8 cellular contexts compared by ENCODE assay signal in genomic region chr2:163191372-163191771, GRCh38.
DNase-seq lines count a peak whose midpoint lies in the region; ATAC-seq and TF ChIP-seq lines count a peak whose summit lies in the region.

No MANE protein-coding gene starts in this region.

- TF ChIP-seq POLR2A in breast epithelium (IDR thresholded peaks at IDR 0.05) (no peak), tibial nerve (IDR thresholded peaks at IDR 0.05) (no peak), ovary (IDR thresholded peaks at IDR 0.05) (no peak)

- peaks cover 8% of the 10 kb centered on the region for H3K4me1 Mint-ChIP-seq in MCF 10A (ENCODE audit: insufficient read depth, unreplicated experiment)
- H3K4me1 Mint-ChIP-seq in natural killer cell: no peaks in the 10 kb centered on the region

- intact Hi-C loops in MCF 10A (cut with micrococcal nuclease) (loop anchor here (1.0 to 10.0 kb wide), 8 partner anchors 76 to 1239 kb away; no protein-coding TSS in a partner anchor), breast epithelium (cut with DNase I; ENCODE audit: low total_unique reads) (no loop called here), ovary (cut with DNase I) (no loop called here), natural killer cell (cut with micrococcal nuclease) (no loop called here)

- peak; percentile 64 for DNase-seq in MCF 10A (ENCODE audit: unreplicated experiment)
- DNase-seq in breast epithelium (ENCODE audit: low spot score in 2 of 2): no peak
- DNase-seq in HL-60 (ENCODE audit: low read depth in 1 of 2, low spot score in 1 of 2): peak in 1 of 2 experiments; percentile 18
- peak; percentile 42 for DNase-seq in SKM-1 (lab: John Stamatoyannopoulos, UW; ENCODE audit: unreplicated experiment)
- DNase-seq in globus pallidus (ENCODE audit: low spot score): peak; percentile 43
- peak in 1 of 2 donors; percentile 26 for DNase-seq in tibial nerve (ENCODE audit: low spot score in 2 of 2)
- no peak for DNase-seq in ovary
- DNase-seq in natural killer cell: no peak

- no peak for TF ChIP-seq EP300 in tibial nerve (IDR thresholded peaks at IDR 0.05)
- no peak for TF ChIP-seq EP300 in ovary (IDR thresholded peaks at IDR 0.05)

- H3K27ac ChIP-seq in breast epithelium: no peak overlapping the region
- no peak overlapping the region for H3K27ac ChIP-seq in HL-60 (replicated peaks)
- H3K27ac ChIP-seq in tibial nerve: no peak overlapping the region
- H3K27ac ChIP-seq in ovary: no peak overlapping the region

- H3K4me1 ChIP-seq in breast epithelium: no peaks in the 10 kb centered on the region
- no peaks in the 10 kb centered on the region for H3K4me1 ChIP-seq in tibial nerve
- H3K4me1 ChIP-seq in ovary (ENCODE audit: insufficient read depth): no peaks in the 10 kb centered on the region

- H3K36me3 Mint-ChIP-seq in MCF 10A (ENCODE audit: insufficient read depth, unreplicated experiment) (no peaks in the 10 kb centered on the region), natural killer cell (no peaks in the 10 kb centered on the region)

- peaks cover 8% of the 10 kb centered on the region for H3K9me3 Mint-ChIP-seq in MCF 10A (ENCODE audit: unreplicated experiment)
- H3K9me3 Mint-ChIP-seq in natural killer cell: peaks cover 0 to 4% of the 10 kb centered on the region in 2 donors

- no peaks in the 10 kb centered on the region for H3K27me3 ChIP-seq in breast epithelium
- no peaks in the 10 kb centered on the region for H3K27me3 ChIP-seq in HL-60 (ENCODE audit: insufficient read depth, poor library complexity, severe bottlenecking)
- H3K27me3 ChIP-seq in tibial nerve: no peaks in the 10 kb centered on the region
- H3K27me3 ChIP-seq in ovary: no peaks in the 10 kb centered on the region

- CTCF ChIA-PET in MCF 10A (lab: Yijun Ruan, JAX): interaction anchor here (0.6 to 1.6 kb wide), 18 partner anchors 9 to 1347 kb away, joined by 3 to 7 read pairs (median 3); no protein-coding TSS in a partner anchor

- H3K27ac Mint-ChIP-seq in MCF 10A (ENCODE audit: low read depth, unreplicated experiment): no peak overlapping the region
- no peak overlapping the region for H3K27ac Mint-ChIP-seq in natural killer cell

- H3K36me3 ChIP-seq in breast epithelium (no peaks in the 10 kb centered on the region), tibial nerve (no peaks in the 10 kb centered on the region), ovary (no peaks in the 10 kb centered on the region)

- ATAC-seq in natural killer cell: no peak

- POLR2A ChIA-PET in MCF 10A (lab: Yijun Ruan, JAX): no interaction called here

- no TSS peak for BruUV-seq in MCF 10A (replicated peaks; lab: Mats Ljungman, UMichigan)

- TF ChIP-seq CTCF in MCF 10A (IDR thresholded peaks at IDR 0.05; ENCODE audit: unreplicated experiment): peak; percentile 78
- peak in 1 of 3 donors; percentile 56 for TF ChIP-seq CTCF in breast epithelium (IDR thresholded peaks at IDR 0.05)
- peak; percentile 19 for TF ChIP-seq CTCF in HL-60 (IDR thresholded peaks at IDR 0.05; ENCODE audit: insufficient read depth, low read length)
- TF ChIP-seq CTCF in tibial nerve (IDR thresholded peaks at IDR 0.05): peak; percentile 28 to 68 (median 46)
- no peak for TF ChIP-seq CTCF in ovary (IDR thresholded peaks at IDR 0.05)
- TF ChIP-seq CTCF in natural killer cell (IDR thresholded peaks at IDR 0.05): no peak

- H3K4me3 ChIP-seq in breast epithelium (no peak overlapping the region), HL-60 (replicated peaks; ENCODE audit: insufficient read depth, low read length) (no peak overlapping the region), tibial nerve (no peak overlapping the region), ovary (no peak overlapping the region)

- H3K27me3 Mint-ChIP-seq in MCF 10A (ENCODE audit: insufficient read depth, unreplicated experiment) (no peaks in the 10 kb centered on the region), natural killer cell (ENCODE audit: low read depth in 2 of 2) (no peaks in the 10 kb centered on the region)

- H3K4me3 Mint-ChIP-seq in MCF 10A (ENCODE audit: unreplicated experiment) (no peak overlapping the region), natural killer cell (no peak overlapping the region)

- H3K9me3 ChIP-seq in breast epithelium: no peaks in the 10 kb centered on the region
- peaks cover 0 to 3% (median 0%) of the 10 kb centered on the region in 4 donors for H3K9me3 ChIP-seq in tibial nerve
- H3K9me3 ChIP-seq in ovary: no peaks in the 10 kb centered on the region

Comparison
In these comparisons a context has a peak if more than half of its experiments do, and no peak if none do; other contexts are left out.
1. DNase-seq: peak in MCF 10A (single experiment), SKM-1 (single experiment) and globus pallidus (single experiment); none in breast epithelium (0 of 2), ovary (0 of 5) and natural killer cell (single experiment).
2. CTCF ChIP-seq: peak in MCF 10A (single experiment), HL-60 (single experiment) and tibial nerve (5 of 5); none in ovary (0 of 3) and natural killer cell (single experiment).